Comparison of ENCODE assay signal across 8 cellular contexts in the genomic region with DNA sequence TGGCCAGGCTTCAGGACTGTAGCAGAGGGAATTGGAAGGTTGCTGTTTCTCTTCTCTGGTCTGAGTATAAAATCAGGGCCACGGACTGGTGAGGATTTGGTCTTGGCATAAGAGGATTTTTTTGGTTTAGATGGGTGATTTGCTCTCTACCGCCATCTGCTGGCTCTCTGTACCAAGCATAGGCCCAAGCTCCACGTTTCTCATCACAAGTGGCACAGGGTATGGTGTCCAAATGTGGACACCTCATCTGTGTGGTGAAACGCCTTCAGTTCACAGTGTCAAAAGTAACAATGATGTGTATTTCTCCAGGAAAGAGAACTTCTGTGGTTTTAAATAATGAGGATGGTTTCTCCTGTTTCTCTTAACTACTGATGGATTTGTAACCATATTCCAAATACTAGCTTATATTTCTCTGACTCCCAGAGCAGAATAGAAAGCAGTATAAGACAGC.
DNase-seq lines count a peak whose midpoint lies in the region; ATAC-seq and TF ChIP-seq lines count a peak whose summit lies in the region.

No MANE protein-coding gene starts in this region.

- no peaks in the 10 kb centered on the region for H3K9me3 ChIP-seq in NT2/D1 (ENCODE audit: insufficient read depth, low read length)

- intact Hi-C loops in natural killer cell (cut with micrococcal nuclease) = loop anchor here (1.0 to 10.0 kb wide), 2 partner anchors 174 to 316 kb away; no protein-coding TSS in a partner anchor

- H3K27me3 ChIP-seq in NT2/D1 (ENCODE audit: insufficient read depth, insufficient read length) = no peaks in the 10 kb centered on the region

- H3K4me1 Mint-ChIP-seq in natural killer cell = no peaks in the 10 kb centered on the region

- H3K4me3 Mint-ChIP-seq in natural killer cell = no peak overlapping the region

- no peaks in the 10 kb centered on the region for H3K36me3 ChIP-seq in NT2/D1 (ENCODE audit: insufficient read depth, insufficient read length, low read length)

- H3K4me1 ChIP-seq in NT2/D1 (ENCODE audit: insufficient read depth, insufficient read length) = no peaks in the 10 kb centered on the region

- TF ChIP-seq CTCF in natural killer cell (IDR thresholded peaks at IDR 0.05) = peak; percentile 92

- DNase-seq in Ammon's horn (ENCODE audit: low spot score) (peak; percentile 88), NT2/D1 (ENCODE audit: low read depth, low spot score) (peak; percentile 67), erythroblast (lab: John Stamatoyannopoulos, UW) (peak; percentile 49 to 76), natural killer cell (peak; percentile 49)
- DNase-seq in activated CD8-positive, alpha-beta memory T cell treated with anti-CD3 and anti-CD28 coated beads, Interleukin-2, amount 50 U/mL, for 48 hours = peak; percentile 82
- DNase-seq in stimulated activated naive CD4-positive, alpha-beta T cell (lab: John Stamatoyannopoulos, UW) = peak; percentile 10 to 69 (median 37)

- H3K36me3 Mint-ChIP-seq in natural killer cell = no peaks in the 10 kb centered on the region

- no peak overlapping the region for H3K9ac ChIP-seq in NT2/D1 (ENCODE audit: insufficient read length, low read depth)

- no peaks in the 10 kb centered on the region for H3K9me3 Mint-ChIP-seq in natural killer cell

- no peak overlapping the region for H3K4me3 ChIP-seq in NT2/D1 (ENCODE audit: insufficient read length, low read depth)

- H3K27ac Mint-ChIP-seq in natural killer cell = no peak overlapping the region

- no peak for TF ChIP-seq POLR2A in erythroblast (IDR thresholded peaks at IDR 0.05; ENCODE audit: low read length)

- ATAC-seq in GM18861 (IDR thresholded peaks at IDR 0.05; ENCODE audit: unreplicated experiment) (peak; percentile 70), HG03469 (IDR thresholded peaks at IDR 0.05; ENCODE audit: unreplicated experiment) (peak; percentile 74), natural killer cell (peak; percentile 74 to 88 (median 86))

- H3K27me3 Mint-ChIP-seq in natural killer cell (ENCODE audit: low read depth in 2 of 2) = peaks cover 0 to 3% of the 10 kb centered on the region in 2 donors

Comparison
In these comparisons a context has a peak if more than half of its experiments do, and no peak if none do; other contexts are left out.
1. DNase-seq: peak in every context shown above with its lines; median percentile 88 in Ammon's horn; 82 in activated CD8-positive, alpha-beta memory T cell treated with anti-CD3 and anti-CD28 coated beads, Interleukin-2, amount 50 U/mL, for 48 hours; 67 in NT2/D1; 62 in erythroblast; 49 in natural killer cell; 37 in stimulated activated naive CD4-positive, alpha-beta T cell.